In genomic region chr7:75987805-75988630, GRCh38 we compare ENCODE assay signal across 19 cellular contexts. TPM values are rescaled to one million over a fixed set of nuclear protein-coding genes. Genes with fewer than 3 reads are reported as not detected.
A peak's percentile ranks its signal among the peaks of the same experiment; 100 is the strongest.
DNase-seq lines count a peak whose midpoint lies in the region; ATAC-seq, FAIRE-seq and TF ChIP-seq lines count a peak whose summit lies in the region.
"Had no signal": no experiment of that assay in that cellular context is flagged by ENCODE, and none has a peak within 500 bp of the region (broad histone marks: within the 10 kb centered on the region; RNA-seq: fewer than 3 reads in every experiment).

No MANE protein-coding gene starts in this region.

- TF ChIP-seq POLR2A in H1 (IDR thresholded peaks at IDR 0.05; ENCODE audit: control extremely low read depth in 1 of 2, low read depth in 2 of 2, low read length in 2 of 2) = no peak
- no peak for TF ChIP-seq POLR2A in gastrocnemius medialis (IDR thresholded peaks at IDR 0.05)

- H2BK15ac ChIP-seq in H1 (ENCODE audit: low read length) = no peak overlapping the region

- H3K36me3 ChIP-seq in BE2C (peaks cover 24% of the 10 kb centered on the region), HEK293 (ENCODE audit: control insufficient read depth in 2 of 2, insufficient read depth in 1 of 2, low read length in 2 of 2) (peaks cover 0 to 40% of the 10 kb centered on the region in 2 experiments; a peak in 1 of 3 replicates), H1 (ENCODE audit: control insufficient read depth in 2 of 4, insufficient read depth in 4 of 4, low read length in 3 of 4) (peaks cover 5 to 38% (median 21%) of the 10 kb centered on the region in 4 experiments; a peak in 7 of 8 replicates), gastrocnemius medialis (peaks cover 0 to 48% of the 10 kb centered on the region in 2 donors)

- CTCF ChIA-PET in HEK293 (lab: Yijun Ruan, JAX) = no interaction called here
- CTCF ChIA-PET in H1 (lab: Charles Lee; ENCODE audit: partially characterized antibody) = no interaction called here

- H3K27ac ChIP-seq in HEK293 (ENCODE audit: extremely low read depth, low read depth, low read length) (no peak overlapping the region), H1 (ENCODE audit: low read depth, low read length) (no peak overlapping the region; the same call in 1 of the 2 replicates), gastrocnemius medialis (peak overlapping the region; percentile 54 to 70 (median 63))
- H3K27ac ChIP-seq: upper lobe of left lung, WERI-Rb-1 had no signal

- TF ChIP-seq RAD21 in H1 (IDR thresholded peaks at IDR 0.05 in 1 of 2, conservative IDR thresholded peaks at IDR 0.05 in 1 of 2; ENCODE audit: low read depth in 2 of 2, low read length in 2 of 2) = no peak

- no peaks in the 10 kb centered on the region for H3K79me2 ChIP-seq in H1 (ENCODE audit: control insufficient read depth in 1 of 2, insufficient read depth in 2 of 2, low read length in 2 of 2)

- H3K4me3 ChIP-seq in BE2C (ENCODE audit: low read depth, low read length) = no peak overlapping the region
- H3K4me3 ChIP-seq in HEK293 (ENCODE audit: low read depth, low read length) = no peak overlapping the region
- no peak overlapping the region for H3K4me3 ChIP-seq in H1 (ENCODE audit: extremely low read depth in 1 of 4, insufficient read depth in 2 of 4, low read depth in 3 of 4, low read length in 4 of 4)
- H3K4me3 ChIP-seq in gastrocnemius medialis = no peak overlapping the region
- H3K4me3 ChIP-seq: upper lobe of left lung had no signal

- POLR2A ChIA-PET in HEK293 (lab: Yijun Ruan, JAX) (no interaction called here), H1 (lab: Charles Lee; ENCODE audit: partially characterized antibody) (interaction anchor here (1.0 kb wide), 1 partner anchor 20 kb away, joined by 3 read pairs; no protein-coding TSS in a partner anchor)

- no peak overlapping the region for H3K4me2 ChIP-seq in H1 (ENCODE audit: insufficient read depth in 1 of 2, low read depth in 2 of 2, low read length in 2 of 2)

- no peak overlapping the region for H3K9ac ChIP-seq in H1 (replicated peaks in 1 of 4; ENCODE audit: extremely low read depth in 1 of 4, low read depth in 3 of 4, low read length in 3 of 4)

- H2BK20ac ChIP-seq in H1 (ENCODE audit: low read length) = no peak overlapping the region

- H3K27me3 ChIP-seq in BE2C (no peaks in the 10 kb centered on the region), H1 (replicated peaks in 1 of 4; ENCODE audit: control insufficient read depth in 3 of 4, extremely low read depth in 1 of 4, insufficient read depth in 3 of 4, low read length in 3 of 4) (no peaks in the 10 kb centered on the region), gastrocnemius medialis (no peaks in the 10 kb centered on the region)
- H3K27me3 ChIP-seq: upper lobe of left lung had no signal

- no peak overlapping the region for H3K56ac ChIP-seq in H1 (replicated peaks; ENCODE audit: insufficient read length, low read depth, low read length)

- H4K20me1 ChIP-seq in H1 (replicated peaks in 1 of 2; ENCODE audit: control insufficient read depth in 1 of 2, insufficient read depth in 2 of 2, low read length in 2 of 2) = peaks cover 0 to 2% of the 10 kb centered on the region in 2 experiments

- H3K23me2 ChIP-seq in H1 (ENCODE audit: low read depth, low read length) = peaks cover 2% of the 10 kb centered on the region; the same call in 1 of the 2 replicates

- no peak overlapping the region for H4K91ac ChIP-seq in H1 (replicated peaks; ENCODE audit: insufficient read length, low read length)

- no peak overlapping the region for H2AFZ ChIP-seq in H1 (ENCODE audit: low read length)

- H3K4me1 ChIP-seq in BE2C = no peaks in the 10 kb centered on the region; the same call in 1 of the 2 replicates
- no peaks in the 10 kb centered on the region for H3K4me1 ChIP-seq in HEK293 (ENCODE audit: control insufficient read depth, insufficient read depth, low read length)
- H3K4me1 ChIP-seq in H1 (replicated peaks in 1 of 4; ENCODE audit: control insufficient read depth in 3 of 4, insufficient read depth in 4 of 4, low read length in 3 of 4) = peaks cover 0 to 18% (median 9%) of the 10 kb centered on the region in 4 experiments; a peak in 5 of 7 replicates
- H3K4me1 ChIP-seq in gastrocnemius medialis = peaks cover 22 to 34% of the 10 kb centered on the region in 2 donors

- DNase-seq in BE2C (peak; percentile 8), H1 (ENCODE audit: low read depth in 1 of 2, low spot score in 2 of 2) (peak in 1 of 2 experiments; percentile 47), gastrocnemius medialis (peak in 1 of 2 donors; percentile 17), pons (ENCODE audit: low spot score) (no peak), KBM-7 (no peak)
- DNase-seq: activated CD4-positive, alpha-beta T cell treated with anti-CD3 and anti-CD28 coated beads for 48 hours; CD4-positive, alpha-beta memory T cell; effector CD4-positive, alpha-beta T cell; GOT3; left colon; NCI-H1436; NCI-H345; NCI-H748 treated with DMSO at 0.1 percent for 48 hours; WERI-Rb-1 had no signal

- H3K14ac ChIP-seq in H1 (ENCODE audit: insufficient read length) = no peak overlapping the region

- no peak overlapping the region for H2BK12ac ChIP-seq in H1 (ENCODE audit: low read depth, low read length)

- in situ Hi-C loops in gastrocnemius medialis (cut with MboI; ENCODE audit: low sequenced_read_pairs in 4 of 4) = no loop called here
- in situ Hi-C loops in KBM-7 (cut with MboI; ENCODE audit: low pct_unique_long_range_greater_than_20kb, low sequenced_read_pairs) = no loop called here

- no peak overlapping the region; the same call in 1 of the 2 replicates for H3K18ac ChIP-seq in H1 (ENCODE audit: extremely low read depth, low read length)

- 95% methylated on average over 19 of the region's 33 CpGs; no CpG with 5 or more reads in 1 of the 2 experiments for WGBS in H1 (ENCODE audit: extremely low coverage in 1 of 2, insufficient coverage in 1 of 2, insufficient read length in 1 of 2, insufficient replicate concordance in 2 of 2, low coverage in 1 of 2, low lambda C conversion rate in 2 of 2, missing lambda C conversion rate in 1 of 2), 2 experiments

- H2AK5ac ChIP-seq in H1 (ENCODE audit: low read depth, low read length) = no peak overlapping the region

- H3K79me1 ChIP-seq in H1 (ENCODE audit: low read depth, low read length) = 0 out of 2 replicates have a peak, but pooled peaks cover 2% of the 10 kb centered on the region

- H3K9me3 ChIP-seq in BE2C = no peaks in the 10 kb centered on the region
- H3K9me3 ChIP-seq in HEK293 (ENCODE audit: control insufficient read depth, insufficient read depth, low read depth, low read length) = no peaks in the 10 kb centered on the region
- H3K9me3 ChIP-seq in H1 (ENCODE audit: insufficient read depth in 2 of 2, low read depth in 1 of 2, low read length in 1 of 2) = no peaks in the 10 kb centered on the region
- no peaks in the 10 kb centered on the region for H3K9me3 ChIP-seq in gastrocnemius medialis
- H3K9me3 ChIP-seq: upper lobe of left lung had no signal

- no peak overlapping the region; the same call in 1 of the 2 replicates for H2BK5ac ChIP-seq in H1 (ENCODE audit: low read depth, low read length)

- no peak for TF ChIP-seq EP300 in H1 (IDR thresholded peaks at IDR 0.05; ENCODE audit: borderline replicate concordance in 1 of 2, low read depth in 2 of 2, low read length in 2 of 2)

- no peak overlapping the region for H3K4ac ChIP-seq in H1 (replicated peaks; ENCODE audit: insufficient read length, low read depth, low read length)

- no peak for TF ChIP-seq CTCF in BE2C (IDR thresholded peaks at IDR 0.05; ENCODE audit: low read depth, low read length)
- TF ChIP-seq CTCF in HEK293 (tag by site-specific recombination; IDR thresholded peaks at IDR 0.05) = no peak
- no peak for TF ChIP-seq CTCF in H1 (IDR thresholded peaks at IDR 0.05; ENCODE audit: control extremely low read depth in 1 of 3, insufficient read depth in 1 of 3, low read depth in 1 of 3, low read length in 3 of 3)
- no peak for TF ChIP-seq CTCF in gastrocnemius medialis (IDR thresholded peaks at IDR 0.05 in 4 of 5, conservative IDR thresholded peaks at IDR 0.05 in 1 of 5)

- ATAC-seq in gastrocnemius medialis = no peak
- ATAC-seq in HG03457 (IDR thresholded peaks at IDR 0.05; ENCODE audit: unreplicated experiment) = no peak
- ATAC-seq: activated naive CD4-positive, alpha-beta T cell treated with anti-CD3 and anti-CD28 coated beads, Interleukin-2, amount 50 U/mL, for 72 hours; left colon; stimulated activated memory B cell treated with anti-CD40 and anti-IgM and Interleukin-4, amounts not matched to agents 10 μg/mL and 1 μg/mL and 100 μg/mL, for 72 hours had no signal

- FAIRE-seq in H1 (lab: Jason Lieb, UNC) = no peak

- no peak overlapping the region for H3K23ac ChIP-seq in H1 (ENCODE audit: insufficient read length)

- H4K5ac ChIP-seq in H1 (ENCODE audit: insufficient read length, low read depth, low read length) = no peak overlapping the region

- intact Hi-C loops in gastrocnemius medialis (cut with DNase I; ENCODE audit: low total_unique reads) = no loop called here

- no peak overlapping the region for H2BK120ac ChIP-seq in H1 (replicated peaks; ENCODE audit: low read depth, low read length)

- no peak overlapping the region for H4K8ac ChIP-seq in H1 (ENCODE audit: extremely low read depth, insufficient read depth, low read length)

RNA-seq across cellular contexts. Expression of gene TMEM120A, which starts 6.4 kb away (rescaled TPM):
- polyA plus RNA-seq in BE2C (2012; ENCODE audit: insufficient read depth, insufficient read length, low read depth) = 24.0 TPM
- 15.6 and 21.2 TPM in 2 replicates for total RNA-seq in H1 (2021; fragmentation: NEBNext Ultra II Directional; extraction: Animal tissue kit (Norgen Biotek cat#: 25700))
- 48.8 and 49.9 TPM in 2 replicates for polyA plus RNA-seq in H1 (2011; rRNA removed)
- 39.3 TPM for polyA plus RNA-seq in H1 (2011; cell fraction: cytosol; rRNA removed)
- 61.7 TPM for polyA plus RNA-seq in H1 (2011; cell fraction: nucleus; rRNA removed)
- 22.0 to 30.6 TPM (median 26.8 TPM) in 4 replicates for polyA plus RNA-seq in H1 (2012, experiment 1 of 2)
- polyA plus RNA-seq in H1 (2012, experiment 2 of 2) = 35.9 TPM
- 22.2 TPM for polyA plus RNA-seq in H1 (2013, experiment 1 of 2)
- 24.9 TPM for polyA plus RNA-seq in H1 (2013, experiment 2 of 2)
- 73.1 and 86.8 TPM in 2 replicates for polyA minus RNA-seq in H1 (2011; rRNA and poly(A)+ RNA removed)
- 11.7 TPM for polyA minus RNA-seq in H1 (2011; cell fraction: cytosol; rRNA and poly(A)+ RNA removed)
- 20.8 TPM for polyA minus RNA-seq in H1 (2011; cell fraction: nucleus; rRNA and poly(A)+ RNA removed)
- total RNA-seq in gastrocnemius medialis = 10 to 100 TPM; 21.3 to 56.7 (median 38.2) TPM

RNA-seq across cellular contexts. Expression of gene STYXL1, which starts 59.8 kb away (rescaled TPM):
- 60.6 TPM for polyA plus RNA-seq in BE2C (2012; ENCODE audit: insufficient read depth, insufficient read length, low read depth)
- 26.4 and 32.3 TPM in 2 replicates for total RNA-seq in H1 (2021; fragmentation: NEBNext Ultra II Directional; extraction: Animal tissue kit (Norgen Biotek cat#: 25700))
- 53.2 and 53.9 TPM in 2 replicates for polyA plus RNA-seq in H1 (2011; rRNA removed)
- polyA plus RNA-seq in H1 (2011; cell fraction: cytosol; rRNA removed) = 54.7 TPM
- polyA plus RNA-seq in H1 (2011; cell fraction: nucleus; rRNA removed) = 36.4 TPM
- 26.4 to 38.5 TPM (median 31.3 TPM) in 4 replicates for polyA plus RNA-seq in H1 (2012, experiment 1 of 2)
- polyA plus RNA-seq in H1 (2012, experiment 2 of 2) = 37.5 TPM
- 23.7 TPM for polyA plus RNA-seq in H1 (2013, experiment 1 of 2)
- 25.8 TPM for polyA plus RNA-seq in H1 (2013, experiment 2 of 2)
- polyA minus RNA-seq in H1 (2011; rRNA and poly(A)+ RNA removed) = 25.3 and 27.0 TPM in 2 replicates
- 10.8 TPM for polyA minus RNA-seq in H1 (2011; cell fraction: cytosol; rRNA and poly(A)+ RNA removed)
- polyA minus RNA-seq in H1 (2011; cell fraction: nucleus; rRNA and poly(A)+ RNA removed) = 19.6 TPM
- total RNA-seq in gastrocnemius medialis = 10 to 100 TPM; 10.0 to 31.5 (median 17.3) TPM

RNA-seq across cellular contexts. Expression of gene MDH2, which starts 59.9 kb away (rescaled TPM):
- 1,053 TPM for polyA plus RNA-seq in BE2C (2012; ENCODE audit: insufficient read depth, insufficient read length, low read depth)
- total RNA-seq in H1 (2021; fragmentation: NEBNext Ultra II Directional; extraction: Animal tissue kit (Norgen Biotek cat#: 25700)) = 254 TPM in 2 replicates
- 203 and 258 TPM in 2 replicates for polyA plus RNA-seq in H1 (2011; rRNA removed)
- 115 TPM for polyA plus RNA-seq in H1 (2011; cell fraction: cytosol; rRNA removed)
- 220 TPM for polyA plus RNA-seq in H1 (2011; cell fraction: nucleus; rRNA removed)
- 202 to 301 TPM (median 265 TPM) in 4 replicates for polyA plus RNA-seq in H1 (2012, experiment 1 of 2)
- 248 TPM for polyA plus RNA-seq in H1 (2012, experiment 2 of 2)
- polyA plus RNA-seq in H1 (2013, experiment 1 of 2) = 314 TPM
- polyA plus RNA-seq in H1 (2013, experiment 2 of 2) = 278 TPM
- 107 and 122 TPM in 2 replicates for polyA minus RNA-seq in H1 (2011; rRNA and poly(A)+ RNA removed)
- 166 TPM for polyA minus RNA-seq in H1 (2011; cell fraction: cytosol; rRNA and poly(A)+ RNA removed)
- 98.6 TPM for polyA minus RNA-seq in H1 (2011; cell fraction: nucleus; rRNA and poly(A)+ RNA removed)
- total RNA-seq in gastrocnemius medialis = 100 to 1,000 TPM; 236 to 344 (median 284) TPM

Comparison
In these comparisons a context has a peak if more than half of its experiments do, and no peak if none do; other contexts are left out.
1. H3K27ac ChIP-seq: peak in gastrocnemius medialis (4 of 4); none in HEK293 (single experiment) and H1 (single experiment).